20 cellular contexts compared by ENCODE assay signal in genomic region chr6:74611220-74611619, GRCh38.
"Had no signal": no experiment of that assay in that cellular context is flagged by ENCODE, and none has a peak within 500 bp of the region (broad histone marks: within the 10 kb centered on the region; RNA-seq: fewer than 3 reads in every experiment).

No MANE protein-coding gene starts in this region.

- H3K36me3 ChIP-seq: heart left ventricle, neutrophil, pancreas, suprapubic skin, thyroid gland had no signal

- FAIRE-seq: frontal cortex, islet of Langerhans, pancreas, small intestine, urothelium cell line had no signal

- H3K27me3 ChIP-seq: dorsolateral prefrontal cortex, heart left ventricle, neutrophil, pancreas, suprapubic skin, thyroid gland had no signal

- H3K27ac ChIP-seq: dorsolateral prefrontal cortex, heart left ventricle, neutrophil, pancreas, suprapubic skin, thyroid gland had no signal

- ATAC-seq: esophagus mucosa; heart left ventricle; naive thymus-derived CD4-positive, alpha-beta T cell; pancreas; right cardiac atrium had no signal

- H3K9me3 ChIP-seq: neutrophil, pancreas, suprapubic skin, thyroid gland had no signal

- DNase-seq: cortex of kidney; dorsolateral prefrontal cortex; effector CD8-positive, alpha-beta T cell; heart left ventricle; hippocampal formation; kidney glomerular epithelial cell; naive thymus-derived CD4-positive, alpha-beta T cell; nephron progenitor cell; pancreas; right cardiac atrium; small intestine; stimulated activated CD4-positive, alpha-beta T cell treated with anti-CD3 and anti-CD28 coated beads, Interleukin-12 subunit alpha, Interleukin-12 subunit beta, amount 100 ng/mL, for 4 hours; stimulated activated naive CD4-positive, alpha-beta T cell; thyroid gland had no signal

- H3K4me1 ChIP-seq: pancreas, suprapubic skin, thyroid gland had no signal

- H3K4me3 ChIP-seq: dorsolateral prefrontal cortex, heart left ventricle, pancreas, suprapubic skin, thyroid gland had no signal
